8 cellular contexts compared by ENCODE assay signal in the genomic region with DNA sequence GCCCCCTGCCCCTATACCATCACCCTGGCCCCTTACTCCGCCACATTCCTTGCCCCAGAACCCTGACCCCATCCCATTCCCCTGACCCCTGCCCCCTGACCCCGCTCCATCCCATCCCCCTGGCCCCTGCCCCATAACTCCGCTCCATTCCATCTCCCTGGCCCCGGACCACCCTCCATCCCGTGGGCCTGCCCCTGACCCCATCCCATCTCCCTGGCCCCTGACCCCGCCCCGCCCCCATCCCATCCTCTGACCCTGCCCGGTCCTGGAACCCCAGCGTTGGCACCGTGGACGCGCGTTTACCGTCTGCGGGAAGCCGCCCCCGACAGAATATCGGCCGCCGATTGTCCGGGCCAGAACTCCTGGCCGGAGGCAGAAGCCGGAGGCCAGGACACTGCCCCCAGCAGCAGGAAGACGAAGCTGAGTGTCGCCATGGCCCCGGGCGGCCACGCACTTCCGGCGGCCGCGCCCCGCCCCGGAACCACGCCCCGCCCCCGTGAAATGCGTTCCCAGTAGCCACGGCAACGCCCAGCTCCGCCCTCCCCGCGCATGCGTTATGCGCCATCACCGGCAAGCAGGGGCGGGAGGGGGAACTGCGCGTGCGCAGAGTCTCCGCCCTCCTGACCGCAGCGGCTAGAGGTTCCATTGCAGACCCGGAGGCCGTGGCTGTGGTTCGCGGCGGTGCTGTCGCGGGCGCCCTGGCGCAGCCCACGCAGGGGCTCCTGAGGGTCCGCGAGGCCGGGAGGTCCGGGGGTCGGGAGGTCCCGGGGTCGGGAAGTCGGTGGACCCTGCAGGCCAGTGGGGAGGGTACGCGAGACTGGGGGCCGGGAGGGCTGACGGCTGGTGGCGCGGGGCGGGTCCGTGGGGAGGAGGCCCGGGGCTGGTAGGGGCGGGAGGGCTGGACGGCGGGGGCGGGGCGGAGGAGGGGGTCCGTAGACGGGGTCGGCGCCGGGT. TPM values are rescaled to one million over a fixed set of nuclear protein-coding genes. Genes with fewer than 3 reads are reported as not detected.
DNase-seq lines count a peak whose midpoint lies in the region; ATAC-seq and TF ChIP-seq lines count a peak whose summit lies in the region.

A gene with protein sequence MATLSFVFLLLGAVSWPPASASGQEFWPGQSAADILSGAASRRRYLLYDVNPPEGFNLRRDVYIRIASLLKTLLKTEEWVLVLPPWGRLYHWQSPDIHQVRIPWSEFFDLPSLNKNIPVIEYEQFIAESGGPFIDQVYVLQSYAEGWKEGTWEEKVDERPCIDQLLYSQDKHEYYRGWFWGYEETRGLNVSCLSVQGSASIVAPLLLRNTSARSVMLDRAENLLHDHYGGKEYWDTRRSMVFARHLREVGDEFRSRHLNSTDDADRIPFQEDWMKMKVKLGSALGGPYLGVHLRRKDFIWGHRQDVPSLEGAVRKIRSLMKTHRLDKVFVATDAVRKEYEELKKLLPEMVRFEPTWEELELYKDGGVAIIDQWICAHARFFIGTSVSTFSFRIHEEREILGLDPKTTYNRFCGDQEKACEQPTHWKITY (minus strand): TSS at position 458 of the 954 bp plus-strand sequence. CDS start 24 bp downstream, at position 434.

- H3K4me3 ChIP-seq in BJ (ENCODE audit: low read depth, low read length), result peak within 1 kb of the TSS; percentile 95

- H3K27me3 ChIP-seq in BJ (ENCODE audit: control insufficient read depth, insufficient read depth, low read length), result no peaks in the 10 kb centered on the region

- DNase-seq in BJ (ENCODE audit: low read depth) (no peak), NCI-H526 (lab: John Stamatoyannopoulos, UW) (peak; percentile 42 to 96), chondrocyte (ENCODE audit: low spot score) (peak; percentile 96), kidney glomerular epithelial cell (lab: John Stamatoyannopoulos, UW) (peak; percentile 91)
- DNase-seq in activated CD4-positive, alpha-beta T cell treated with anti-CD3 and anti-CD28 coated beads for 4 hours, result peak; percentile 99
- DNase-seq in stimulated activated CD4-positive, alpha-beta T cell treated with anti-CD3 and anti-CD28 coated beads, Interleukin-15, amount 100 ng/mL, for 48 hours (ENCODE audit: low read depth in 2 of 2), result peak; percentile 93 to 98

- TF ChIP-seq CTCF in BJ (IDR thresholded peaks at IDR 0.05; ENCODE audit: insufficient read depth, low read depth, low read length) (no peak), chondrocyte (IDR thresholded peaks at IDR 0.05) (peak; percentile 8)

- ATAC-seq in GM19328 (IDR thresholded peaks at IDR 0.05; ENCODE audit: unreplicated experiment), result peak; percentile 81
- peak; percentile 70 for ATAC-seq in HG03460 (IDR thresholded peaks at IDR 0.05; ENCODE audit: unreplicated experiment)

- peak within 1 kb of the TSS; percentile 87 for H3K27ac Mint-ChIP-seq in chondrocyte (ENCODE audit: unreplicated experiment)

- peaks cover 18% of the 10 kb centered on the region for H3K36me3 Mint-ChIP-seq in chondrocyte (ENCODE audit: low read depth)

- H3K36me3 ChIP-seq in BJ (ENCODE audit: control insufficient read depth, insufficient read depth, low read length), result peaks cover 23% of the 10 kb centered on the region

- H3K4me3 Mint-ChIP-seq in chondrocyte (ENCODE audit: unreplicated experiment), result peak within 1 kb of the TSS; percentile 80

- H3K27me3 Mint-ChIP-seq in chondrocyte (ENCODE audit: low read depth), result no peaks in the 10 kb centered on the region

- H3K9me3 Mint-ChIP-seq in chondrocyte (ENCODE audit: low read depth), result no peaks in the 10 kb centered on the region

- peaks cover 52% of the 10 kb centered on the region for H3K4me1 Mint-ChIP-seq in chondrocyte (ENCODE audit: low read depth)

- POLR2A ChIA-PET in BJ (lab: Charles Lee), result interaction anchor here (0.6 to 0.9 kb wide), 4 partner anchors 20 to 213 kb away, joined by 3 to 24 read pairs (median 3); no protein-coding TSS in a partner anchor

- CTCF ChIA-PET in BJ (lab: Yijun Ruan, JAX), result interaction anchor here (0.6 to 8.0 kb wide), 7 partner anchors 21 to 533 kb away, joined by 3 to 138 read pairs (median 3); no protein-coding TSS in a partner anchor

RNA-seq across cellular contexts. Expression of the gene that starts here (rescaled TPM):
- 27.0 and 38.5 TPM in 2 replicates for polyA plus RNA-seq in BJ (2011; rRNA removed)
- polyA minus RNA-seq in BJ (2011; rRNA and poly(A)+ RNA removed), result 16.1 and 17.6 TPM in 2 replicates
- total RNA-seq in chondrocyte, result 59.9 to 73.6 TPM (median 72.4 TPM) in 3 replicates
